Comparison of ENCODE assay signal across 1 cellular context in genomic region chr16:69762843-69763556, GRCh38.
TF ChIP-seq lines count a peak whose summit lies in the region.

No MANE protein-coding gene starts in this region.

TF ChIP-seq in HCT116, 20 proteins besides CTCF, POLR2A, EP300 and RAD21 (continued from another document):
- no peak for TF ChIP-seq ATF3 (IDR thresholded peaks at IDR 0.05)
- TF ChIP-seq ELF1 (IDR thresholded peaks at IDR 0.05; ENCODE audit: borderline replicate concordance, low read depth), result no peak
